Comparison of ENCODE assay signal across 1 cellular context in genomic region chr17:48970865-48971687, GRCh38.
TF ChIP-seq lines count a peak whose summit lies in the region.

No MANE protein-coding gene starts in this region.

TF ChIP-seq in HepG2, 621 proteins besides CTCF, POLR2A, EP300 and RAD21 (continued from another document and continues in another):
- 0 out of 2 replicates have a peak, but pooled peaks have one; percentile 40 for TF ChIP-seq ZBTB25 (CRISPR knock-in tag; IDR thresholded peaks at IDR 0.05)
- peak; percentile 61 for TF ChIP-seq CCAR2 (optimal IDR thresholded peaks at IDR 0.05; ENCODE audit: low read depth, low read length)
- TF ChIP-seq MIER2 (CRISPR knock-in tag; IDR thresholded peaks at IDR 0.05) = peak; percentile 83
- TF ChIP-seq KDM6A (CRISPR knock-in tag; IDR thresholded peaks at IDR 0.05; ENCODE audit: low read depth) = peak; percentile 95
- peak; percentile 71; the same call in 1 of the 2 replicates for TF ChIP-seq ZMYM4 (CRISPR knock-in tag; IDR thresholded peaks at IDR 0.05)
- TF ChIP-seq ATF5 (CRISPR knock-in tag; IDR thresholded peaks at IDR 0.05; ENCODE audit: low read depth) = no peak
- no peak for TF ChIP-seq SMAD9 (CRISPR knock-in tag; IDR thresholded peaks at IDR 0.05)
- 0 out of 2 replicates have a peak, but pooled peaks have one; percentile 74 for TF ChIP-seq ZNF431 (CRISPR knock-in tag; IDR thresholded peaks at IDR 0.05; ENCODE audit: borderline replicate concordance, low read depth)
- peak; percentile 80; the same call in 1 of the 2 replicates for TF ChIP-seq ZNF142 (CRISPR knock-in tag; IDR thresholded peaks at IDR 0.05)
- no peak for TF ChIP-seq ZNF782 (CRISPR knock-in tag; IDR thresholded peaks at IDR 0.05; ENCODE audit: borderline replicate concordance)
- TF ChIP-seq U2AF2 (IDR thresholded peaks at IDR 0.05; ENCODE audit: low read depth, low read length) = no peak
- TF ChIP-seq MTA3 (CRISPR knock-in tag; IDR thresholded peaks at IDR 0.05) = no peak
- TF ChIP-seq JARID2 (CRISPR knock-in tag; IDR thresholded peaks at IDR 0.05; ENCODE audit: insufficient replicate concordance) = no peak
- TF ChIP-seq NR2F2 (IDR thresholded peaks at IDR 0.05; ENCODE audit: borderline replicate concordance, low read depth) = peak; percentile 46; the same call in 1 of the 2 replicates
- TF ChIP-seq ZNF552 (CRISPR knock-in tag; IDR thresholded peaks at IDR 0.05; ENCODE audit: borderline replicate concordance) = no peak
- TF ChIP-seq SMAD3 (CRISPR knock-in tag; IDR thresholded peaks at IDR 0.05) = 0 out of 2 replicates have a peak, but pooled peaks have one; percentile 37
- TF ChIP-seq NFE2 (CRISPR knock-in tag; IDR thresholded peaks at IDR 0.05) = peak; percentile 36; the same call in 1 of the 2 replicates
- no peak for TF ChIP-seq ZBTB14 (CRISPR knock-in tag; IDR thresholded peaks at IDR 0.05)
- peak; percentile 37; the same call in 1 of the 2 replicates for TF ChIP-seq NFYC (CRISPR knock-in tag; IDR thresholded peaks at IDR 0.05)
- no peak for TF ChIP-seq ZFP1 (CRISPR knock-in tag; IDR thresholded peaks at IDR 0.05)
- 0 out of 2 replicates have a peak, but pooled peaks have one; percentile 41 for TF ChIP-seq SIN3A (IDR thresholded peaks at IDR 0.05; ENCODE audit: borderline replicate concordance, low read depth, low read length)
- no peak for TF ChIP-seq FLYWCH1 (CRISPR knock-in tag; IDR thresholded peaks at IDR 0.05)
- TF ChIP-seq, protein P1, sequence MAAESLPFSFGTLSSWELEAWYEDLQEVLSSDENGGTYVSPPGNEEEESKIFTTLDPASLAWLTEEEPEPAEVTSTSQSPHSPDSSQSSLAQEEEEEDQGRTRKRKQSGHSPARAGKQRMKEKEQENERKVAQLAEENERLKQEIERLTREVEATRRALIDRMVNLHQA (CRISPR knock-in tag; IDR thresholded peaks at IDR 0.05) = no peak
- TF ChIP-seq ZNF331 (CRISPR knock-in tag; IDR thresholded peaks at IDR 0.05) = peak; percentile 88
- no peak for TF ChIP-seq GPN1 (CRISPR knock-in tag; IDR thresholded peaks at IDR 0.05; ENCODE audit: borderline replicate concordance)
- no peak for TF ChIP-seq ZFP82 (CRISPR knock-in tag; IDR thresholded peaks at IDR 0.05; ENCODE audit: borderline replicate concordance)
- no peak for TF ChIP-seq RARG (CRISPR knock-in tag; IDR thresholded peaks at IDR 0.05; ENCODE audit: low read depth)
- peak; percentile 55; the same call in 1 of the 2 replicates for TF ChIP-seq YEATS2 (CRISPR knock-in tag; IDR thresholded peaks at IDR 0.05; ENCODE audit: borderline replicate concordance)
- TF ChIP-seq ZNF563 (CRISPR knock-in tag; IDR thresholded peaks at IDR 0.05) = peak; percentile 53; the same call in 1 of the 2 replicates
- TF ChIP-seq SMARCC2 (IDR thresholded peaks at IDR 0.05) = no peak
- no peak for TF ChIP-seq TEAD2 (CRISPR knock-in tag; IDR thresholded peaks at IDR 0.05)
- TF ChIP-seq, protein P2, sequence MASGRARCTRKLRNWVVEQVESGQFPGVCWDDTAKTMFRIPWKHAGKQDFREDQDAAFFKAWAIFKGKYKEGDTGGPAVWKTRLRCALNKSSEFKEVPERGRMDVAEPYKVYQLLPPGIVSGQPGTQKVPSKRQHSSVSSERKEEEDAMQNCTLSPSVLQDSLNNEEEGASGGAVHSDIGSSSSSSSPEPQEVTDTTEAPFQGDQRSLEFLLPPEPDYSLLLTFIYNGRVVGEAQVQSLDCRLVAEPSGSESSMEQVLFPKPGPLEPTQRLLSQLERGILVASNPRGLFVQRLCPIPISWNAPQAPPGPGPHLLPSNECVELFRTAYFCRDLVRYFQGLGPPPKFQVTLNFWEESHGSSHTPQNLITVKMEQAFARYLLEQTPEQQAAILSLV (CRISPR knock-in tag; IDR thresholded peaks at IDR 0.05; ENCODE audit: borderline replicate concordance) = no peak
- peak; percentile 77 for TF ChIP-seq POLR2AphosphoS5 (IDR thresholded peaks at IDR 0.05; ENCODE audit: low read depth, low read length)
- TF ChIP-seq RFXAP (CRISPR knock-in tag; IDR thresholded peaks at IDR 0.05; ENCODE audit: borderline replicate concordance) = peak; percentile 88; the same call in 1 of the 2 replicates
- TF ChIP-seq, protein P3, sequence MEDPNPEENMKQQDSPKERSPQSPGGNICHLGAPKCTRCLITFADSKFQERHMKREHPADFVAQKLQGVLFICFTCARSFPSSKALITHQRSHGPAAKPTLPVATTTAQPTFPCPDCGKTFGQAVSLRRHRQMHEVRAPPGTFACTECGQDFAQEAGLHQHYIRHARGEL (CRISPR knock-in tag; IDR thresholded peaks at IDR 0.05) = no peak
- TF ChIP-seq ZNF207 (IDR thresholded peaks at IDR 0.05; ENCODE audit: borderline replicate concordance) = no peak
- peak; percentile 11; the same call in 1 of the 2 replicates for TF ChIP-seq ZNF224 (CRISPR knock-in tag; IDR thresholded peaks at IDR 0.05)
- TF ChIP-seq ZMAT3 (CRISPR knock-in tag; conservative IDR thresholded peaks at IDR 0.05) = peak; percentile 59; the same call in 1 of the 2 replicates
- no peak for TF ChIP-seq XBP1 (CRISPR knock-in tag; IDR thresholded peaks at IDR 0.05)
- peak; percentile 83; the same call in 1 of the 2 replicates for TF ChIP-seq ZNF503 (CRISPR knock-in tag; IDR thresholded peaks at IDR 0.05)
- TF ChIP-seq ZNF788 (CRISPR knock-in tag; IDR thresholded peaks at IDR 0.05; ENCODE audit: borderline replicate concordance) = peak; percentile 79; the same call in 1 of the 2 replicates
- TF ChIP-seq, protein P4, sequence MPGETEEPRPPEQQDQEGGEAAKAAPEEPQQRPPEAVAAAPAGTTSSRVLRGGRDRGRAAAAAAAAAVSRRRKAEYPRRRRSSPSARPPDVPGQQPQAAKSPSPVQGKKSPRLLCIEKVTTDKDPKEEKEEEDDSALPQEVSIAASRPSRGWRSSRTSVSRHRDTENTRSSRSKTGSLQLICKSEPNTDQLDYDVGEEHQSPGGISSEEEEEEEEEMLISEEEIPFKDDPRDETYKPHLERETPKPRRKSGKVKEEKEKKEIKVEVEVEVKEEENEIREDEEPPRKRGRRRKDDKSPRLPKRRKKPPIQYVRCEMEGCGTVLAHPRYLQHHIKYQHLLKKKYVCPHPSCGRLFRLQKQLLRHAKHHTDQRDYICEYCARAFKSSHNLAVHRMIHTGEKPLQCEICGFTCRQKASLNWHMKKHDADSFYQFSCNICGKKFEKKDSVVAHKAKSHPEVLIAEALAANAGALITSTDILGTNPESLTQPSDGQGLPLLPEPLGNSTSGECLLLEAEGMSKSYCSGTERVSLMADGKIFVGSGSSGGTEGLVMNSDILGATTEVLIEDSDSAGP (CRISPR knock-in tag; IDR thresholded peaks at IDR 0.05; ENCODE audit: borderline replicate concordance) = peak; percentile 89
- TF ChIP-seq NFIB (CRISPR knock-in tag; IDR thresholded peaks at IDR 0.05; ENCODE audit: borderline replicate concordance) = no peak; the same call in 1 of the 2 replicates
- TF ChIP-seq BRD4 (CRISPR knock-in tag; IDR thresholded peaks at IDR 0.05) = peak; percentile 96
- no peak for TF ChIP-seq REXO4 (CRISPR knock-in tag; IDR thresholded peaks at IDR 0.05; ENCODE audit: borderline replicate concordance)
- TF ChIP-seq RELA (CRISPR knock-in tag; IDR thresholded peaks at IDR 0.05) = peak; percentile 54; the same call in 1 of the 2 replicates
- no peak for TF ChIP-seq RBAK (CRISPR knock-in tag; IDR thresholded peaks at IDR 0.05)
- TF ChIP-seq, protein P5, sequence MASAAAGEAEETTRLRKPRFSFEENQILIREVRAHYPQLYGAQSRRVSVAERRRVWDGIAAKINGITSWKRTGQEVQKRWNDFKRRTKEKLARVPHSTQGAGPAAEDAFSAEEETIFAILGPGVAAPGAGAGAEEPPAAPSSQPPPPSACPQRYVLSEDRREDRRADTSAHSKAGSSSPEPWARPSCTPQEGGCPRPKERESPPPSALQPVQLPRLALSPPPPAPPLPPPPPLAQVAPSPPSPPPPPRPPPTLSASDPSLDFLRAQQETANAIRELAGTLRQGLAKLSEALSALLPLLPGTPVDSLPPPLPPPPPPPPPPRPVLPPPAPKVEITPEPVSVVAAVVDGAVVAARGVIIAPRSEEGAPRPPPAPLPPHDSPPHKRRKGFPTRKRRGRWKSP (CRISPR knock-in tag; IDR thresholded peaks at IDR 0.05) = peak; percentile 79
- TF ChIP-seq, protein P6, sequence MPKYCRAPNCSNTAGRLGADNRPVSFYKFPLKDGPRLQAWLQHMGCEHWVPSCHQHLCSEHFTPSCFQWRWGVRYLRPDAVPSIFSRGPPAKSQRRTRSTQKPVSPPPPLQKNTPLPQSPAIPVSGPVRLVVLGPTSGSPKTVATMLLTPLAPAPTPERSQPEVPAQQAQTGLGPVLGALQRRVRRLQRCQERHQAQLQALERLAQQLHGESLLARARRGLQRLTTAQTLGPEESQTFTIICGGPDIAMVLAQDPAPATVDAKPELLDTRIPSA (CRISPR knock-in tag; IDR thresholded peaks at IDR 0.05; ENCODE audit: borderline replicate concordance) = no peak
- TF ChIP-seq PITX1 (CRISPR knock-in tag; IDR thresholded peaks at IDR 0.05) = peak; percentile 90
- peak; percentile 5; the same call in 1 of the 2 replicates for TF ChIP-seq ZNF337 (CRISPR knock-in tag; IDR thresholded peaks at IDR 0.05; ENCODE audit: borderline replicate concordance, low read depth)
- no peak for TF ChIP-seq ZNF10 (CRISPR knock-in tag; IDR thresholded peaks at IDR 0.05; ENCODE audit: borderline replicate concordance, low read depth)
- TF ChIP-seq ZKSCAN5 (CRISPR knock-in tag; IDR thresholded peaks at IDR 0.05) = no peak
- no peak for TF ChIP-seq ZNF451 (CRISPR knock-in tag; IDR thresholded peaks at IDR 0.05)
- TF ChIP-seq FOXP1 (IDR thresholded peaks at IDR 0.05) = no peak
- peak; percentile 66 for TF ChIP-seq FOXP1 (CRISPR knock-in tag; IDR thresholded peaks at IDR 0.05)
